1 cellular context compared by ENCODE assay signal in the genomic region with DNA sequence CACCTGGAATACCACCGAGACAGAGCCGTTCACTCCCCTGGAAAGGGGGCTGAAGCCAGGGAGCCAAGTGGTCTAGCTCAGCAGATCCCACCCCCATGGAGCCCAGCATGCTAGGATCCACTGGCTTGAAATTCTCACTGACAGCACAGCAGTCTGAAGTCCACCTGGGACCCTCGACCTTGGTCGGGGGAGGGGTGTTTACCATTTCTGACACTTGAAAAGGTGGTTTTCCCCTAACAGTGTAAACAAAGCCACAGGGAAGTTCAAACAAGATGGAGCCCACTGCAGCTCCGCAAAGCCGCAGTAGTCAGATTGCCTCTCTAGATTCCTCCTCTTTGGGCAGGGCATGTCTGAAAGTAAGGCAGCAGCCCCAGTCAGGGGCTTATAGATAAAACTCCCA.
TF ChIP-seq lines count a peak whose summit lies in the region.

No MANE protein-coding gene starts in this region.

TF ChIP-seq in HepG2, 621 proteins besides CTCF, POLR2A, EP300 and RAD21 (continues in another document):
- TF ChIP-seq, protein P1, sequence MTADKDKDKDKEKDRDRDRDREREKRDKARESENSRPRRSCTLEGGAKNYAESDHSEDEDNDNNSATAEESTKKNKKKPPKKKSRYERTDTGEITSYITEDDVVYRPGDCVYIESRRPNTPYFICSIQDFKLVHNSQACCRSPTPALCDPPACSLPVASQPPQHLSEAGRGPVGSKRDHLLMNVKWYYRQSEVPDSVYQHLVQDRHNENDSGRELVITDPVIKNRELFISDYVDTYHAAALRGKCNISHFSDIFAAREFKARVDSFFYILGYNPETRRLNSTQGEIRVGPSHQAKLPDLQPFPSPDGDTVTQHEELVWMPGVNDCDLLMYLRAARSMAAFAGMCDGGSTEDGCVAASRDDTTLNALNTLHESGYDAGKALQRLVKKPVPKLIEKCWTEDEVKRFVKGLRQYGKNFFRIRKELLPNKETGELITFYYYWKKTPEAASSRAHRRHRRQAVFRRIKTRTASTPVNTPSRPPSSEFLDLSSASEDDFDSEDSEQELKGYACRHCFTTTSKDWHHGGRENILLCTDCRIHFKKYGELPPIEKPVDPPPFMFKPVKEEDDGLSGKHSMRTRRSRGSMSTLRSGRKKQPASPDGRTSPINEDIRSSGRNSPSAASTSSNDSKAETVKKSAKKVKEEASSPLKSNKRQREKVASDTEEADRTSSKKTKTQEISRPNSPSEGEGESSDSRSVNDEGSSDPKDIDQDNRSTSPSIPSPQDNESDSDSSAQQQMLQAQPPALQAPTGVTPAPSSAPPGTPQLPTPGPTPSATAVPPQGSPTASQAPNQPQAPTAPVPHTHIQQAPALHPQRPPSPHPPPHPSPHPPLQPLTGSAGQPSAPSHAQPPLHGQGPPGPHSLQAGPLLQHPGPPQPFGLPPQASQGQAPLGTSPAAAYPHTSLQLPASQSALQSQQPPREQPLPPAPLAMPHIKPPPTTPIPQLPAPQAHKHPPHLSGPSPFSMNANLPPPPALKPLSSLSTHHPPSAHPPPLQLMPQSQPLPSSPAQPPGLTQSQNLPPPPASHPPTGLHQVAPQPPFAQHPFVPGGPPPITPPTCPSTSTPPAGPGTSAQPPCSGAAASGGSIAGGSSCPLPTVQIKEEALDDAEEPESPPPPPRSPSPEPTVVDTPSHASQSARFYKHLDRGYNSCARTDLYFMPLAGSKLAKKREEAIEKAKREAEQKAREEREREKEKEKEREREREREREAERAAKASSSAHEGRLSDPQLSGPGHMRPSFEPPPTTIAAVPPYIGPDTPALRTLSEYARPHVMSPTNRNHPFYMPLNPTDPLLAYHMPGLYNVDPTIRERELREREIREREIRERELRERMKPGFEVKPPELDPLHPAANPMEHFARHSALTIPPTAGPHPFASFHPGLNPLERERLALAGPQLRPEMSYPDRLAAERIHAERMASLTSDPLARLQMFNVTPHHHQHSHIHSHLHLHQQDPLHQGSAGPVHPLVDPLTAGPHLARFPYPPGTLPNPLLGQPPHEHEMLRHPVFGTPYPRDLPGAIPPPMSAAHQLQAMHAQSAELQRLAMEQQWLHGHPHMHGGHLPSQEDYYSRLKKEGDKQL (CRISPR knock-in tag; IDR thresholded peaks at IDR 0.05; ENCODE audit: low read depth) = peak; percentile 42; the same call in 1 of the 2 replicates
- TF ChIP-seq NFKBIZ (CRISPR knock-in tag; IDR thresholded peaks at IDR 0.05) (peak; percentile 70; the same call in 1 of the 2 replicates), SNRNP70 (IDR thresholded peaks at IDR 0.05; ENCODE audit: low read depth, low read length) (no peak), KLF16 (CRISPR knock-in tag; IDR thresholded peaks at IDR 0.05) (0 out of 4 replicates have a peak, but pooled peaks of 1 of the 2 experiments have one; percentile 41), ZNF644 (CRISPR knock-in tag; IDR thresholded peaks at IDR 0.05; ENCODE audit: low read depth) (peak; percentile 71), YY1 (IDR thresholded peaks at IDR 0.05; ENCODE audit: insufficient read depth, insufficient replicate concordance, low read depth, low read length) (peak; percentile 38), MZF1 (CRISPR knock-in tag; IDR thresholded peaks at IDR 0.05; ENCODE audit: borderline replicate concordance) (no peak), ZNF292 (CRISPR knock-in tag; IDR thresholded peaks at IDR 0.05; ENCODE audit: borderline replicate concordance, low read depth) (peak; percentile 66; the same call in 1 of the 2 replicates), ZSCAN9 (CRISPR knock-in tag; IDR thresholded peaks at IDR 0.05; ENCODE audit: borderline replicate concordance) (peak; percentile 54; the same call in 1 of the 2 replicates), FOXO1 (CRISPR knock-in tag; IDR thresholded peaks at IDR 0.05) (peak; percentile 96), SAP130 (CRISPR knock-in tag; IDR thresholded peaks at IDR 0.05; ENCODE audit: low read depth) (peak; percentile 69), ZNF446 (CRISPR knock-in tag; IDR thresholded peaks at IDR 0.05) (no peak), FOXK1 (CRISPR knock-in tag; IDR thresholded peaks at IDR 0.05; ENCODE audit: borderline replicate concordance, low read depth) (peak; percentile 94), HCFC1 (IDR thresholded peaks at IDR 0.05; ENCODE audit: low read depth, low read length) (no peak), HNF4A (CRISPR knock-in tag; IDR thresholded peaks at IDR 0.05) (peak; percentile 93), TBX3 (IDR thresholded peaks at IDR 0.05; ENCODE audit: borderline replicate concordance) (0 out of 2 replicates have a peak, but pooled peaks have one; percentile 16), HNF4G (IDR thresholded peaks at IDR 0.05; ENCODE audit: borderline replicate concordance, low read depth, low read length) (peak; percentile 57; the same call in 1 of the 2 replicates), HNF4G (CRISPR knock-in tag; IDR thresholded peaks at IDR 0.05; ENCODE audit: borderline replicate concordance, low read depth) (peak; percentile 46; the same call in 1 of the 2 replicates), NFIC (IDR thresholded peaks at IDR 0.05; ENCODE audit: low read length) (peak; percentile 66; the same call in 1 of the 2 replicates), KDM5B (CRISPR knock-in tag; IDR thresholded peaks at IDR 0.05; ENCODE audit: borderline replicate concordance) (peak; percentile 27; the same call in 1 of the 2 replicates), ZNF224 (CRISPR knock-in tag; IDR thresholded peaks at IDR 0.05) (peak; percentile 74; the same call in 1 of the 2 replicates), SIN3B (IDR thresholded peaks at IDR 0.05; ENCODE audit: low read length) (no peak), RBFOX2 (IDR thresholded peaks at IDR 0.05; ENCODE audit: low read depth, low read length) (no peak), ZBTB7A (CRISPR knock-in tag; IDR thresholded peaks at IDR 0.05) (peak; percentile 97), ZNF883 (CRISPR knock-in tag; IDR thresholded peaks at IDR 0.05; ENCODE audit: not compliant biosample characterization) (no peak), ZSCAN25 (CRISPR knock-in tag; IDR thresholded peaks at IDR 0.05) (0 out of 2 replicates have a peak, but pooled peaks have one; percentile 18), ZNF850 (CRISPR knock-in tag; conservative IDR thresholded peaks at IDR 0.05) (no peak), HDAC2 (CRISPR knock-in tag; IDR thresholded peaks at IDR 0.05) (peak; percentile 72)
- TF ChIP-seq, protein P2, sequence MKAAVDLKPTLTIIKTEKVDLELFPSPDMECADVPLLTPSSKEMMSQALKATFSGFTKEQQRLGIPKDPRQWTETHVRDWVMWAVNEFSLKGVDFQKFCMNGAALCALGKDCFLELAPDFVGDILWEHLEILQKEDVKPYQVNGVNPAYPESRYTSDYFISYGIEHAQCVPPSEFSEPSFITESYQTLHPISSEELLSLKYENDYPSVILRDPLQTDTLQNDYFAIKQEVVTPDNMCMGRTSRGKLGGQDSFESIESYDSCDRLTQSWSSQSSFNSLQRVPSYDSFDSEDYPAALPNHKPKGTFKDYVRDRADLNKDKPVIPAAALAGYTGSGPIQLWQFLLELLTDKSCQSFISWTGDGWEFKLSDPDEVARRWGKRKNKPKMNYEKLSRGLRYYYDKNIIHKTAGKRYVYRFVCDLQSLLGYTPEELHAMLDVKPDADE (CRISPR knock-in tag; IDR thresholded peaks at IDR 0.05) = no peak
- TF ChIP-seq, protein P3, sequence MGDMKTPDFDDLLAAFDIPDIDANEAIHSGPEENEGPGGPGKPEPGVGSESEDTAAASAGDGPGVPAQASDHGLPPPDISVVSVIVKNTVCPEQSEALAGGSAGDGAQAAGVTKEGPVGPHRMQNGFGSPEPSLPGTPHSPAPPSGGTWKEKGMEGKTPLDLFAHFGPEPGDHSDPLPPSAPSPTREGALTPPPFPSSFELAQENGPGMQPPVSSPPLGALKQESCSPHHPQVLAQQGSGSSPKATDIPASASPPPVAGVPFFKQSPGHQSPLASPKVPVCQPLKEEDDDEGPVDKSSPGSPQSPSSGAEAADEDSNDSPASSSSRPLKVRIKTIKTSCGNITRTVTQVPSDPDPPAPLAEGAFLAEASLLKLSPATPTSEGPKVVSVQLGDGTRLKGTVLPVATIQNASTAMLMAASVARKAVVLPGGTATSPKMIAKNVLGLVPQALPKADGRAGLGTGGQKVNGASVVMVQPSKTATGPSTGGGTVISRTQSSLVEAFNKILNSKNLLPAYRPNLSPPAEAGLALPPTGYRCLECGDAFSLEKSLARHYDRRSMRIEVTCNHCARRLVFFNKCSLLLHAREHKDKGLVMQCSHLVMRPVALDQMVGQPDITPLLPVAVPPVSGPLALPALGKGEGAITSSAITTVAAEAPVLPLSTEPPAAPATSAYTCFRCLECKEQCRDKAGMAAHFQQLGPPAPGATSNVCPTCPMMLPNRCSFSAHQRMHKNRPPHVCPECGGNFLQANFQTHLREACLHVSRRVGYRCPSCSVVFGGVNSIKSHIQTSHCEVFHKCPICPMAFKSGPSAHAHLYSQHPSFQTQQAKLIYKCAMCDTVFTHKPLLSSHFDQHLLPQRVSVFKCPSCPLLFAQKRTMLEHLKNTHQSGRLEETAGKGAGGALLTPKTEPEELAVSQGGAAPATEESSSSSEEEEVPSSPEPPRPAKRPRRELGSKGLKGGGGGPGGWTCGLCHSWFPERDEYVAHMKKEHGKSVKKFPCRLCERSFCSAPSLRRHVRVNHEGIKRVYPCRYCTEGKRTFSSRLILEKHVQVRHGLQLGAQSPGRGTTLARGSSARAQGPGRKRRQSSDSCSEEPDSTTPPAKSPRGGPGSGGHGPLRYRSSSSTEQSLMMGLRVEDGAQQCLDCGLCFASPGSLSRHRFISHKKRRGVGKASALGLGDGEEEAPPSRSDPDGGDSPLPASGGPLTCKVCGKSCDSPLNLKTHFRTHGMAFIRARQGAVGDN (CRISPR knock-in tag; IDR thresholded peaks at IDR 0.05) = peak; percentile 75
- TF ChIP-seq, protein P4, sequence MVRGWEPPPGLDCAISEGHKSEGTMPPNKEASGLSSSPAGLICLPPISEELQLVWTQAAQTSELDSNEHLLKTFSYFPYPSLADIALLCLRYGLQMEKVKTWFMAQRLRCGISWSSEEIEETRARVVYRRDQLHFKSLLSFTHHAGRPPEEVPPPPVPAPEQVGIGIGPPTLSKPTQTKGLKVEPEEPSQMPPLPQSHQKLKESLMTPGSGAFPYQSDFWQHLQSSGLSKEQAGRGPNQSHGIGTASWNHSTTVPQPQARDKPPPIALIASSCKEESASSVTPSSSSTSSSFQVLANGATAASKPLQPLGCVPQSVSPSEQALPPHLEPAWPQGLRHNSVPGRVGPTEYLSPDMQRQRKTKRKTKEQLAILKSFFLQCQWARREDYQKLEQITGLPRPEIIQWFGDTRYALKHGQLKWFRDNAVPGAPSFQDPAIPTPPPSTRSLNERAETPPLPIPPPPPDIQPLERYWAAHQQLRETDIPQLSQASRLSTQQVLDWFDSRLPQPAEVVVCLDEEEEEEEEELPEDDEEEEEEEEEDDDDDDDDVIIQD (CRISPR knock-in tag; IDR thresholded peaks at IDR 0.05; ENCODE audit: low read depth) = peak; percentile 90
- TF ChIP-seq, protein P5, sequence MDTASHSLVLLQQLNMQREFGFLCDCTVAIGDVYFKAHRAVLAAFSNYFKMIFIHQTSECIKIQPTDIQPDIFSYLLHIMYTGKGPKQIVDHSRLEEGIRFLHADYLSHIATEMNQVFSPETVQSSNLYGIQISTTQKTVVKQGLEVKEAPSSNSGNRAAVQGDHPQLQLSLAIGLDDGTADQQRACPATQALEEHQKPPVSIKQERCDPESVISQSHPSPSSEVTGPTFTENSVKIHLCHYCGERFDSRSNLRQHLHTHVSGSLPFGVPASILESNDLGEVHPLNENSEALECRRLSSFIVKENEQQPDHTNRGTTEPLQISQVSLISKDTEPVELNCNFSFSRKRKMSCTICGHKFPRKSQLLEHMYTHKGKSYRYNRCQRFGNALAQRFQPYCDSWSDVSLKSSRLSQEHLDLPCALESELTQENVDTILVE (CRISPR knock-in tag; IDR thresholded peaks at IDR 0.05) = 0 out of 2 replicates have a peak, but pooled peaks have one; percentile 21
- TF ChIP-seq, protein P6, sequence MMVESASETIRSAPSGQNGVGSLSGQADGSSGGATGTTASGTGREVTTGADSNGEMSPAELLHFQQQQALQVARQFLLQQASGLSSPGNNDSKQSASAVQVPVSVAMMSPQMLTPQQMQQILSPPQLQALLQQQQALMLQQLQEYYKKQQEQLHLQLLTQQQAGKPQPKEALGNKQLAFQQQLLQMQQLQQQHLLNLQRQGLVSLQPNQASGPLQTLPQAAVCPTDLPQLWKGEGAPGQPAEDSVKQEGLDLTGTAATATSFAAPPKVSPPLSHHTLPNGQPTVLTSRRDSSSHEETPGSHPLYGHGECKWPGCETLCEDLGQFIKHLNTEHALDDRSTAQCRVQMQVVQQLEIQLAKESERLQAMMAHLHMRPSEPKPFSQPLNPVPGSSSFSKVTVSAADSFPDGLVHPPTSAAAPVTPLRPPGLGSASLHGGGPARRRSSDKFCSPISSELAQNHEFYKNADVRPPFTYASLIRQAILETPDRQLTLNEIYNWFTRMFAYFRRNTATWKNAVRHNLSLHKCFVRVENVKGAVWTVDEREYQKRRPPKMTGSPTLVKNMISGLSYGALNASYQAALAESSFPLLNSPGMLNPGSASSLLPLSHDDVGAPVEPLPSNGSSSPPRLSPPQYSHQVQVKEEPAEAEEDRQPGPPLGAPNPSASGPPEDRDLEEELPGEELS (CRISPR knock-in tag; IDR thresholded peaks at IDR 0.05) = peak; percentile 93
- TF ChIP-seq, protein P7, sequence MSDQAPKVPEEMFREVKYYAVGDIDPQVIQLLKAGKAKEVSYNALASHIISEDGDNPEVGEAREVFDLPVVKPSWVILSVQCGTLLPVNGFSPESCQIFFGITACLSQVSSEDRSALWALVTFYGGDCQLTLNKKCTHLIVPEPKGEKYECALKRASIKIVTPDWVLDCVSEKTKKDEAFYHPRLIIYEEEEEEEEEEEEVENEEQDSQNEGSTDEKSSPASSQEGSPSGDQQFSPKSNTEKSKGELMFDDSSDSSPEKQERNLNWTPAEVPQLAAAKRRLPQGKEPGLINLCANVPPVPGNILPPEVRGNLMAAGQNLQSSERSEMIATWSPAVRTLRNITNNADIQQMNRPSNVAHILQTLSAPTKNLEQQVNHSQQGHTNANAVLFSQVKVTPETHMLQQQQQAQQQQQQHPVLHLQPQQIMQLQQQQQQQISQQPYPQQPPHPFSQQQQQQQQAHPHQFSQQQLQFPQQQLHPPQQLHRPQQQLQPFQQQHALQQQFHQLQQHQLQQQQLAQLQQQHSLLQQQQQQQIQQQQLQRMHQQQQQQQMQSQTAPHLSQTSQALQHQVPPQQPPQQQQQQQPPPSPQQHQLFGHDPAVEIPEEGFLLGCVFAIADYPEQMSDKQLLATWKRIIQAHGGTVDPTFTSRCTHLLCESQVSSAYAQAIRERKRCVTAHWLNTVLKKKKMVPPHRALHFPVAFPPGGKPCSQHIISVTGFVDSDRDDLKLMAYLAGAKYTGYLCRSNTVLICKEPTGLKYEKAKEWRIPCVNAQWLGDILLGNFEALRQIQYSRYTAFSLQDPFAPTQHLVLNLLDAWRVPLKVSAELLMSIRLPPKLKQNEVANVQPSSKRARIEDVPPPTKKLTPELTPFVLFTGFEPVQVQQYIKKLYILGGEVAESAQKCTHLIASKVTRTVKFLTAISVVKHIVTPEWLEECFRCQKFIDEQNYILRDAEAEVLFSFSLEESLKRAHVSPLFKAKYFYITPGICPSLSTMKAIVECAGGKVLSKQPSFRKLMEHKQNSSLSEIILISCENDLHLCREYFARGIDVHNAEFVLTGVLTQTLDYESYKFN (CRISPR knock-in tag; conservative IDR thresholded peaks at IDR 0.05) = peak; percentile 96
- TF ChIP-seq, protein P8, sequence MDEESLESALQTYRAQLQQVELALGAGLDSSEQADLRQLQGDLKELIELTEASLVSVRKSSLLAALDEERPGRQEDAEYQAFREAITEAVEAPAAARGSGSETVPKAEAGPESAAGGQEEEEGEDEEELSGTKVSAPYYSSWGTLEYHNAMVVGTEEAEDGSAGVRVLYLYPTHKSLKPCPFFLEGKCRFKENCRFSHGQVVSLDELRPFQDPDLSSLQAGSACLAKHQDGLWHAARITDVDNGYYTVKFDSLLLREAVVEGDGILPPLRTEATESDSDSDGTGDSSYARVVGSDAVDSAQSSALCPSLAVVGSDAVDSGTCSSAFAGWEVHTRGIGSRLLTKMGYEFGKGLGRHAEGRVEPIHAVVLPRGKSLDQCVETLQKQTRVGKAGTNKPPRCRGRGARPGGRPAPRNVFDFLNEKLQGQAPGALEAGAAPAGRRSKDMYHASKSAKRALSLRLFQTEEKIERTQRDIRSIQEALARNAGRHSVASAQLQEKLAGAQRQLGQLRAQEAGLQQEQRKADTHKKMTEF (CRISPR knock-in tag; IDR thresholded peaks at IDR 0.05) = peak; percentile 66
